11 cellular contexts compared by ENCODE assay signal in the genomic region with DNA sequence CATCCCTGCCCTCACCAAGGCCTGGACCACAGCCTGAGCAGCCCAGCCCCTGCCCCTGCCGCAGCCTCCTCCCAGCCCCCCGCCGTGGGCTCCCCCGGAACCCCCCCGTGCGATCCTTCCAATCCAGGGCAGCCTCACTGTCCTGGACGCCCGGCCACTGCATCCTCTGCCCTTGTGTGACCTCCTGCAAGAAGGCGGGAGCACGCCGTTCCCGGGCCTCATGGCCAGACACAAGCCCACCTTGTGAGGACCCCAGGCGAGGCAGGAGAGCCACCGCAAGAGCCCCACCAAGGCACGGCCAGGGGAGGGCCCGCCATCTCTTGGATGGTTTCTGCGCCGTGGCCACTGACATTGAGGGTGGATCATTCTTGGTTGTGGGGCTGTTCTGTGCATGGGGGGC. TPM values are rescaled to one million over a fixed set of nuclear protein-coding genes. Genes with fewer than 3 reads are reported as not detected.
DNase-seq lines count a peak whose midpoint lies in the region; ATAC-seq and TF ChIP-seq lines count a peak whose summit lies in the region.
"Had no signal": no experiment of that assay in that cellular context is flagged by ENCODE, and none has a peak within 500 bp of the region (broad histone marks: within the 10 kb centered on the region; RNA-seq: fewer than 3 reads in every experiment).

No MANE protein-coding gene starts in this region.

- H3K4me1 ChIP-seq in gastroesophageal sphincter: peaks cover 0 to 50% (median 23%) of the 10 kb centered on the region in 3 donors

- no peak for ATAC-seq in gastroesophageal sphincter
- no peak for ATAC-seq in stimulated activated naive B cell treated with anti-CD40 and anti-IgM and Interleukin-4, amounts not matched to agents 10 μg/mL and 1 μg/mL and 100 μg/mL, for 72 hours (replicated peaks)

- no peaks in the 10 kb centered on the region for H3K36me3 ChIP-seq in WERI-Rb-1
- H3K36me3 ChIP-seq in gastroesophageal sphincter: no peaks in the 10 kb centered on the region

- no peaks in the 10 kb centered on the region for H3K36me3 Mint-ChIP-seq in stimulated activated naive B cell treated with anti-CD40 and anti-IgM and Interleukin-4, amounts not matched to agents 10 μg/mL and 1 μg/mL and 100 μg/mL, for 72 hours
- H3K36me3 Mint-ChIP-seq in osteocyte (ENCODE audit: unreplicated experiment): no peaks in the 10 kb centered on the region

- peak overlapping the region; percentile 21 for H3K4me3 ChIP-seq in WERI-Rb-1 (ENCODE audit: low read depth, low read length)
- no peak overlapping the region for H3K4me3 ChIP-seq in gastroesophageal sphincter

- H3K27me3 ChIP-seq in WERI-Rb-1 (ENCODE audit: insufficient read depth, low read depth, severe bottlenecking) (no peaks in the 10 kb centered on the region), gastroesophageal sphincter (no peaks in the 10 kb centered on the region)

- no peak for TF ChIP-seq EP300 in gastroesophageal sphincter (IDR thresholded peaks at IDR 0.05)

- H3K9me3 Mint-ChIP-seq in stimulated activated naive B cell treated with anti-CD40 and anti-IgM and Interleukin-4, amounts not matched to agents 10 μg/mL and 1 μg/mL and 100 μg/mL, for 72 hours: no peaks in the 10 kb centered on the region
- no peaks in the 10 kb centered on the region for H3K9me3 Mint-ChIP-seq in osteocyte (ENCODE audit: unreplicated experiment)

- peak overlapping the region; percentile 88 for H3K27ac ChIP-seq in WERI-Rb-1
- H3K27ac ChIP-seq in gastroesophageal sphincter: peak overlapping the region in 3 of 4 donors; percentile 45 to 67 (median 47)

- no peaks in the 10 kb centered on the region for H3K27me3 Mint-ChIP-seq in stimulated activated naive B cell treated with anti-CD40 and anti-IgM and Interleukin-4, amounts not matched to agents 10 μg/mL and 1 μg/mL and 100 μg/mL, for 72 hours
- H3K27me3 Mint-ChIP-seq in osteocyte (ENCODE audit: unreplicated experiment): no peaks in the 10 kb centered on the region

- H3K27ac Mint-ChIP-seq in stimulated activated naive B cell treated with anti-CD40 and anti-IgM and Interleukin-4, amounts not matched to agents 10 μg/mL and 1 μg/mL and 100 μg/mL, for 72 hours: peak overlapping the region; percentile 98
- no peak overlapping the region for H3K27ac Mint-ChIP-seq in osteocyte (ENCODE audit: unreplicated experiment)

- H3K4me3 Mint-ChIP-seq in stimulated activated naive B cell treated with anti-CD40 and anti-IgM and Interleukin-4, amounts not matched to agents 10 μg/mL and 1 μg/mL and 100 μg/mL, for 72 hours: peak overlapping the region; percentile 64 to 79
- H3K4me3 Mint-ChIP-seq in osteocyte (ENCODE audit: unreplicated experiment): no peak overlapping the region

- no peak for TF ChIP-seq POLR2A in gastroesophageal sphincter (IDR thresholded peaks at IDR 0.05)

- WGBS in gastroesophageal sphincter (ENCODE audit: low coverage in 1 of 2), 2 donors: no CpG with 5 or more reads among the region's 18 CpGs

- peaks cover 49 to 66% of the 10 kb centered on the region in 2 donors for H3K4me1 Mint-ChIP-seq in stimulated activated naive B cell treated with anti-CD40 and anti-IgM and Interleukin-4, amounts not matched to agents 10 μg/mL and 1 μg/mL and 100 μg/mL, for 72 hours
- peaks cover 48% of the 10 kb centered on the region for H3K4me1 Mint-ChIP-seq in osteocyte (ENCODE audit: unreplicated experiment)

- TF ChIP-seq CTCF in WERI-Rb-1 (IDR thresholded peaks at IDR 0.05; ENCODE audit: low read depth, low read length) (no peak), gastroesophageal sphincter (IDR thresholded peaks at IDR 0.05) (no peak), osteocyte (IDR thresholded peaks at IDR 0.05) (no peak)

- peak; percentile 59 for DNase-seq in activated CD8-positive, alpha-beta memory T cell treated with anti-CD3 and anti-CD28 coated beads, Interleukin-2, amount 50 U/mL, for 48 hours
- DNase-seq in activated CD8-positive, alpha-beta memory T cell treated with anti-CD3 and anti-CD28 coated beads for 24 hours: no peak
- peak; percentile 63 for DNase-seq in WERI-Rb-1
- DNase-seq in stimulated activated naive B cell treated with anti-CD40 and anti-IgM and Interleukin-4, amounts not matched to agents 10 μg/mL and 1 μg/mL and 100 μg/mL, for 72 hours: no peak
- no peak for DNase-seq in AG20443 (ENCODE audit: low spot score)
- DNase-seq in MV-4-11 (lab: John Stamatoyannopoulos, UW): no peak
- no peak for DNase-seq in osteocyte (ENCODE audit: extremely low spot score, unreplicated experiment)
- DNase-seq: occipital lobe had no signal

- H3K9me3 ChIP-seq in WERI-Rb-1 (ENCODE audit: severe bottlenecking): no peaks in the 10 kb centered on the region
- no peaks in the 10 kb centered on the region for H3K9me3 ChIP-seq in gastroesophageal sphincter

RNA-seq across cellular contexts. Expression of a gene that starts 7.8 kb away (rescaled TPM):
- 1 to 10 TPM; 4.4 to 9.8 (median 8.4) TPM for total RNA-seq in gastroesophageal sphincter
- 20.8 and 23.3 TPM in 2 replicates for total RNA-seq in osteocyte

RNA-seq across cellular contexts. Expression of a gene that starts 35.6 kb away (rescaled TPM):
- total RNA-seq in gastroesophageal sphincter (not detected), osteocyte (not detected in 2 replicates)
- total RNA-seq: occipital lobe, RPMI7951, urinary bladder had no signal

RNA-seq across cellular contexts. Expression of a gene that starts 43.6 kb away (rescaled TPM):
- total RNA-seq in gastroesophageal sphincter: 10 to 100 TPM; 19.9 to 36.0 (median 32.4) TPM
- 27.8 and 29.4 TPM in 2 replicates for total RNA-seq in osteocyte

RNA-seq across cellular contexts. Expression of a gene that starts 47.0 kb away (rescaled TPM):
- 10 to 100 TPM in 3 of 4 donors, 1 to 10 TPM in 1; 9.7 to 23.5 (median 15.6) TPM for total RNA-seq in gastroesophageal sphincter
- total RNA-seq in osteocyte: 17.0 and 22.1 TPM in 2 replicates

Comparison
In these comparisons a context has a peak if more than half of its experiments do, and no peak if none do; other contexts are left out.
1. DNase-seq: peak in activated CD8-positive, alpha-beta memory T cell treated with anti-CD3 and anti-CD28 coated beads, Interleukin-2, amount 50 U/mL, for 48 hours (single experiment) and WERI-Rb-1 (single experiment); none in activated CD8-positive, alpha-beta memory T cell treated with anti-CD3 and anti-CD28 coated beads for 24 hours (single experiment), stimulated activated naive B cell treated with anti-CD40 and anti-IgM and Interleukin-4, amounts not matched to agents 10 μg/mL and 1 μg/mL and 100 μg/mL, for 72 hours (single experiment), AG20443 (single experiment), MV-4-11 (single experiment) and osteocyte (single experiment).